ENCODE assay signal across 10 cellular contexts in the genomic region with DNA sequence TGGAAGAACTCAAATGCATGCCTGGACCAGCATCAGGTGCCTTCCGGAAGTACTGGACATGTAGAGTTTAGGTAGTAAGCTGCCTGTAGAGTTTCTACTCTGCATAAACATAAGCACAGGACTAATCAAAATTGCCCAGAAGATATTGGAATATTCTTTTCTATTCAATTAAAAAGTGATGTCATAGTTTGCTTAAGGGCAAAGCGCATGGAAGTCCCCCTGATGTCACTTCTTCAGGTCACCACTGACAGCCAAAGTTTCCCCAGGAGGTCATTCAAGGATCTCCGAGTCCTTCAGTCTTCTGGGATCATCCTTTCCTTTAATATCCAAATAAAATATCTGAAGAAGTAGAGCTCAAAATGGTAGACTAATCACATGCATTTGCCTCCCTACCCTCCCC. TPM values are rescaled to one million over a fixed set of nuclear protein-coding genes. Genes with fewer than 3 reads are reported as not detected.
"Had no signal": no experiment of that assay in that cellular context is flagged by ENCODE, and none has a peak within 500 bp of the region (broad histone marks: within the 10 kb centered on the region; RNA-seq: fewer than 3 reads in every experiment).

No MANE protein-coding gene starts in this region.

- H3K4me3 ChIP-seq: GM23338, HAP-1, K562 had no signal

- H3K27ac ChIP-seq: HL-60 had no signal

- H3K9me3 ChIP-seq: HAP-1 had no signal

- ATAC-seq: GM23338, HCT116, K562 had no signal

- FAIRE-seq: H1, H54, K562 had no signal

- DNase-seq: IMR-90, Kasumi-1, KG1 had no signal

- H3K4me1 ChIP-seq: HAP-1 had no signal

- H3K36me3 ChIP-seq: HAP-1 had no signal

- H2AFZ ChIP-seq: GM23338 had no signal

- H3K4me2 ChIP-seq: GM23338 had no signal

RNA-seq across cellular contexts. Expression of gene RIN2, which starts 17.6 kb away (rescaled TPM):
- polyA plus RNA-seq: K562 had no signal
